In the genomic region with DNA sequence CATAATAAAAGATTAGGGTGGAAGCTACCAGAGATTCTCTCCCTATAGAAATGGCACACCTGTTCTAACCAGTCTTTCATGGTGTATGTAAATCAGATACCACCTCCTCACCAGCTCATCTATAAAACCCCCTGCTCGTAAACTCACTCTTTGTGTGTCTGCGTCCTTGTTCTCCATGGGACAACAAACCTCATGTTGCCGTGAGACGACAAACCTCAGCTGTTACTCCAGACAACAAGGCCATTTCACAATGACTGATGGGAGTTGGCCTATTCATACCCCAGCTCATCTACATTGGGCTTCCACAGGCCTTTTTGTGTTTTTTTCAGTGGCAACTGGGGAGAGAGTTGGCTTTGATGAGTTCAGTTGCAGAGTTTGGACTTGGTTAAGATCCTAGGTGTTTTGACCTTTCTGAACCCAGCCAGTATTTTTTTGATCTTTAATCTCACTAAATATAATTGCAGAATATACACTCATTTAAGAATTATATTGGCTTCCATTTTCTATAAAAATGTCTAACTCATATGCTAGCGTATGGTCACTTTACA, we compare ENCODE assay signal across 18 cellular contexts.
DNase-seq lines count a peak whose midpoint lies in the region; ATAC-seq and TF ChIP-seq lines count a peak whose summit lies in the region.
"Had no signal": no experiment of that assay in that cellular context is flagged by ENCODE, and none has a peak within 500 bp of the region (broad histone marks: within the 10 kb centered on the region; RNA-seq: fewer than 3 reads in every experiment).

No MANE protein-coding gene starts in this region.

- peaks cover 55% of the 10 kb centered on the region for H3K4me1 Mint-ChIP-seq in chondrocyte (ENCODE audit: low read depth)

- no peak overlapping the region for H3K18ac ChIP-seq in mesendoderm (ENCODE audit: low read length)

- H3K9me3 Mint-ChIP-seq in chondrocyte (ENCODE audit: low read depth): no peaks in the 10 kb centered on the region

- H2BK120ac ChIP-seq in mesendoderm (ENCODE audit: low read depth, low read length): no peak overlapping the region

- no peak overlapping the region for H3K9ac ChIP-seq in mesendoderm (ENCODE audit: low read length)

- H3K27me3 Mint-ChIP-seq in chondrocyte (ENCODE audit: low read depth): no peaks in the 10 kb centered on the region

- H3K27ac ChIP-seq in mesendoderm (ENCODE audit: low read depth, low read length): no peak overlapping the region
- H3K27ac ChIP-seq: Peyer's patch had no signal

- no peak overlapping the region for H2AK5ac ChIP-seq in mesendoderm (ENCODE audit: low read length)

- H3K36me3 Mint-ChIP-seq in chondrocyte (ENCODE audit: low read depth): no peaks in the 10 kb centered on the region

- TF ChIP-seq CTCF in chondrocyte (IDR thresholded peaks at IDR 0.05): no peak

- no peak overlapping the region for H3K56ac ChIP-seq in mesendoderm (ENCODE audit: low read length)

- no peaks in the 10 kb centered on the region for H3K36me3 ChIP-seq in mesendoderm (ENCODE audit: control insufficient read depth, insufficient read depth, low read length)
- H3K36me3 ChIP-seq: Peyer's patch had no signal

- no peak overlapping the region for H3K4me3 ChIP-seq in mesendoderm (ENCODE audit: low read length)
- H3K4me3 ChIP-seq: Peyer's patch had no signal

- DNase-seq in NCI-H526 (lab: John Stamatoyannopoulos, UW) (peak; percentile 17 to 33), NCI-H526 treated with DMSO at 0.1 percent for 48 hours (lab: John Stamatoyannopoulos, UW) (no peak), chondrocyte (ENCODE audit: low spot score) (no peak), mesendoderm (peak; percentile 36), LoVo (ENCODE audit: low spot score) (no peak), glomerular visceral epithelial cell (ENCODE audit: extremely low spot score) (no peak)
- DNase-seq: DMS53, H7, KBM-7, MM.1S, NCI-H2029, NCI-H2171, NCI-H226, NCI-H510A, OCI-M1, Peyer's patch had no signal

- peaks cover 4% of the 10 kb centered on the region for H3K4me1 ChIP-seq in mesendoderm (ENCODE audit: control insufficient read depth, low read depth, low read length)
- H3K4me1 ChIP-seq: Peyer's patch had no signal

- H2BK15ac ChIP-seq in mesendoderm (replicated peaks; ENCODE audit: low read depth): no peak overlapping the region

- H4K8ac ChIP-seq in mesendoderm (ENCODE audit: low read depth, low read length): no peak overlapping the region

- no peaks in the 10 kb centered on the region for H3K79me2 ChIP-seq in mesendoderm (ENCODE audit: control insufficient read depth, insufficient read depth, low read length)

- no peaks in the 10 kb centered on the region for H3K27me3 ChIP-seq in mesendoderm (ENCODE audit: insufficient read depth, low read length, poor library complexity)
- H3K27me3 ChIP-seq: Peyer's patch had no signal

- WGBS in mesendoderm (ENCODE audit: extremely low coverage, insufficient coverage, low lambda C conversion rate): no CpG with 5 or more reads among the region's 5 CpGs

- H3K4me3 Mint-ChIP-seq in chondrocyte (ENCODE audit: unreplicated experiment): no peak overlapping the region

- H3K27ac Mint-ChIP-seq in chondrocyte (ENCODE audit: unreplicated experiment): peak overlapping the region; percentile 88

- ATAC-seq in GM19324 (IDR thresholded peaks at IDR 0.05; ENCODE audit: low FRiP score, unreplicated experiment): no peak
- ATAC-seq: SK-N-SH treated with all-trans-retinoic acid at 6 μM for 48 hours had no signal

- no peak overlapping the region for H3K4ac ChIP-seq in mesendoderm (ENCODE audit: low read depth, low read length)

- H2BK5ac ChIP-seq in mesendoderm (ENCODE audit: low read length): no peak overlapping the region

- H3K4me2 ChIP-seq in mesendoderm (ENCODE audit: low read length): no peak overlapping the region

- no peak overlapping the region for H3K23ac ChIP-seq in mesendoderm (ENCODE audit: low read length)

- H3K79me1 ChIP-seq in mesendoderm (ENCODE audit: low read length): no peaks in the 10 kb centered on the region

- H4K5ac ChIP-seq in mesendoderm (ENCODE audit: low read length): no peak overlapping the region

Comparison
In these comparisons a context has a peak if more than half of its experiments do, and no peak if none do; other contexts are left out.
1. DNase-seq: peak in NCI-H526 (2 of 2) and mesendoderm (single experiment); none in NCI-H526 treated with DMSO at 0.1 percent for 48 hours (single experiment), chondrocyte (single experiment), LoVo (single experiment) and glomerular visceral epithelial cell (single experiment).